ENCODE assay signal across 1 cellular context in genomic region chr2:9630001-9630749, GRCh38.
TF ChIP-seq lines count a peak whose summit lies in the region.

No MANE protein-coding gene starts in this region.

TF ChIP-seq in HepG2, 621 proteins besides CTCF, POLR2A, EP300 and RAD21 (continued from another document and continues in another):
- TF ChIP-seq ZHX1 (CRISPR knock-in tag; IDR thresholded peaks at IDR 0.05; ENCODE audit: low read depth) (no peak), SUZ12 (IDR thresholded peaks at IDR 0.05; ENCODE audit: low read depth, low read length) (no peak), ZNF484 (CRISPR knock-in tag; IDR thresholded peaks at IDR 0.05; ENCODE audit: borderline replicate concordance, low read depth) (peak; percentile 79; the same call in 1 of the 2 replicates), ZNF883 (CRISPR knock-in tag; IDR thresholded peaks at IDR 0.05; ENCODE audit: not compliant biosample characterization) (peak; percentile 5), SP4 (CRISPR knock-in tag; IDR thresholded peaks at IDR 0.05) (no peak), CC2D1A (CRISPR knock-in tag; IDR thresholded peaks at IDR 0.05) (no peak), ZNF564 (CRISPR knock-in tag; IDR thresholded peaks at IDR 0.05) (no peak), TAF15 (IDR thresholded peaks at IDR 0.05; ENCODE audit: low read depth, low read length, poor library complexity, severe bottlenecking) (no peak), ELK4 (CRISPR knock-in tag; IDR thresholded peaks at IDR 0.05; ENCODE audit: borderline replicate concordance) (no peak), GATAD2A (CRISPR knock-in tag; IDR thresholded peaks at IDR 0.05) (no peak), ZFY (CRISPR knock-in tag; IDR thresholded peaks at IDR 0.05) (peak; percentile 87; the same call in 1 of the 2 replicates), CREM (IDR thresholded peaks at IDR 0.05) (no peak), CREM (CRISPR knock-in tag; IDR thresholded peaks at IDR 0.05) (no peak), NCOA5 (CRISPR knock-in tag; IDR thresholded peaks at IDR 0.05) (no peak), PRDM4 (CRISPR knock-in tag; IDR thresholded peaks at IDR 0.05; ENCODE audit: borderline replicate concordance) (no peak), ARNT (IDR thresholded peaks at IDR 0.05) (no peak), RERE (CRISPR knock-in tag; IDR thresholded peaks at IDR 0.05; ENCODE audit: low read depth) (no peak), SMARCE1 (IDR thresholded peaks at IDR 0.05; ENCODE audit: borderline replicate concordance) (no peak), ZNF589 (CRISPR knock-in tag; conservative IDR thresholded peaks at IDR 0.05) (0 out of 2 replicates have a peak, but pooled peaks have one; percentile 15), ZZZ3 (CRISPR knock-in tag; IDR thresholded peaks at IDR 0.05; ENCODE audit: borderline replicate concordance) (0 out of 2 replicates have a peak, but pooled peaks have one; percentile 37), CCAR2 (optimal IDR thresholded peaks at IDR 0.05; ENCODE audit: low read depth, low read length) (no peak), ZNF547 (CRISPR knock-in tag; IDR thresholded peaks at IDR 0.05) (no peak; the same call in 1 of the 2 replicates), ZXDC (CRISPR knock-in tag; IDR thresholded peaks at IDR 0.05) (peak; percentile 80; the same call in 1 of the 2 replicates), MTERF4 (CRISPR knock-in tag; IDR thresholded peaks at IDR 0.05) (peak; percentile 46; the same call in 1 of the 2 replicates), ZNF12 (CRISPR knock-in tag; IDR thresholded peaks at IDR 0.05) (no peak), ZNF292 (CRISPR knock-in tag; IDR thresholded peaks at IDR 0.05; ENCODE audit: borderline replicate concordance, low read depth) (no peak), ATF3 (CRISPR knock-in tag; IDR thresholded peaks at IDR 0.05) (no peak), RARG (CRISPR knock-in tag; IDR thresholded peaks at IDR 0.05; ENCODE audit: low read depth) (peak; percentile 72; the same call in 1 of the 2 replicates), ZNF841 (CRISPR knock-in tag; IDR thresholded peaks at IDR 0.05; ENCODE audit: borderline replicate concordance) (no peak), NFKBIZ (CRISPR knock-in tag; IDR thresholded peaks at IDR 0.05) (no peak), HOXA5 (CRISPR knock-in tag; IDR thresholded peaks at IDR 0.05) (no peak; the same call in 1 of the 2 replicates), ZNF510 (CRISPR knock-in tag; IDR thresholded peaks at IDR 0.05; ENCODE audit: low read depth) (no peak), CREBL2 (CRISPR knock-in tag; IDR thresholded peaks at IDR 0.05; ENCODE audit: borderline replicate concordance) (no peak; the same call in 1 of the 2 replicates), ZNF382 (CRISPR knock-in tag; IDR thresholded peaks at IDR 0.05; ENCODE audit: borderline replicate concordance) (no peak), TRIM22 (IDR thresholded peaks at IDR 0.05) (no peak), ARID3A (IDR thresholded peaks at IDR 0.05; ENCODE audit: low read depth, low read length) (no peak), ZNF777 (CRISPR knock-in tag; IDR thresholded peaks at IDR 0.05) (0 out of 2 replicates have a peak, but pooled peaks have one; percentile 15), REL (CRISPR knock-in tag; conservative IDR thresholded peaks at IDR 0.05) (0 out of 2 replicates have a peak, but pooled peaks have one; percentile 80), ZNF230 (CRISPR knock-in tag; IDR thresholded peaks at IDR 0.05) (peak; percentile 31; the same call in 1 of the 2 replicates), ZNF773 (CRISPR knock-in tag; IDR thresholded peaks at IDR 0.05; ENCODE audit: borderline replicate concordance) (0 out of 2 replicates have a peak, but pooled peaks have one; percentile 16), DNMT3B (CRISPR knock-in tag; conservative IDR thresholded peaks at IDR 0.05) (no peak)
